11 cellular contexts compared by ENCODE assay signal in genomic region chr9:127796899-127797370, GRCh38. TPM values are rescaled to one million over a fixed set of nuclear protein-coding genes. Genes with fewer than 3 reads are reported as not detected.
DNase-seq lines count a peak whose midpoint lies in the region; ATAC-seq and TF ChIP-seq lines count a peak whose summit lies in the region.
"Had no signal": no experiment of that assay in that cellular context is flagged by ENCODE, and none has a peak within 500 bp of the region (broad histone marks: within the 10 kb centered on the region; RNA-seq: fewer than 3 reads in every experiment).

No MANE protein-coding gene starts in this region.

- H3K79me1 ChIP-seq in IMR-90 (ENCODE audit: low read depth in 1 of 2, low read length in 2 of 2): peaks cover 6 to 30% of the 10 kb centered on the region in 2 experiments; a peak in 2 of 4 replicates

- H3K36me3 Mint-ChIP-seq in CD8-positive, alpha-beta memory T cell: peaks cover 0 to 17% (median 0%) of the 10 kb centered on the region in 3 donors
- peaks cover 17% of the 10 kb centered on the region for H3K36me3 Mint-ChIP-seq in activated T-helper 1 cell treated with anti-CD3 and anti-CD28 coated beads, Interleukin-12 subunit alpha, Interleukin-12 subunit beta, Interleukin-2, Interleukin-4 antibody, amounts not matched to agents 30 ng/mL and 10 ng/mL and 1 ng/mL, durations not matched to agents 14 hours and 24 hours and 36 hours (ENCODE audit: low read depth)
- no peaks in the 10 kb centered on the region for H3K36me3 Mint-ChIP-seq in naive B cell

- H3K4me3 Mint-ChIP-seq in CD8-positive, alpha-beta memory T cell: peak overlapping the region; percentile 50 to 85 (median 75)
- H3K4me3 Mint-ChIP-seq in activated T-helper 1 cell treated with anti-CD3 and anti-CD28 coated beads, Interleukin-12 subunit alpha, Interleukin-12 subunit beta, Interleukin-2, Interleukin-4 antibody, amounts not matched to agents 30 ng/mL and 10 ng/mL and 1 ng/mL, durations not matched to agents 14 hours and 24 hours and 36 hours: peak overlapping the region; percentile 73
- peak overlapping the region; percentile 60 to 91 (median 84) for H3K4me3 Mint-ChIP-seq in naive B cell

- POLR2A ChIA-PET in CD8-positive, alpha-beta memory T cell (lab: Charles Lee): interaction anchor here (0.5 to 2.4 kb wide), 5 partner anchors 9 to 249 kb away, joined by 3 to 9 read pairs (median 3); partner anchors contain the start of gene CDK9
- POLR2A ChIA-PET in IMR-90 (lab: Charles Lee; ENCODE audit: unreplicated experiment): interaction anchor here (0.6 kb wide), 2 partner anchors 56 to 74 kb away, joined by 3 read pairs; no protein-coding TSS in a partner anchor

- H3K27ac Mint-ChIP-seq in CD8-positive, alpha-beta memory T cell: peak overlapping the region; percentile 40 to 93 (median 82)
- H3K27ac Mint-ChIP-seq in activated T-helper 1 cell treated with anti-CD3 and anti-CD28 coated beads, Interleukin-12 subunit alpha, Interleukin-12 subunit beta, Interleukin-2, Interleukin-4 antibody, amounts not matched to agents 30 ng/mL and 10 ng/mL and 1 ng/mL, durations not matched to agents 14 hours and 24 hours and 36 hours: peak overlapping the region; percentile 90
- H3K27ac Mint-ChIP-seq in naive B cell: peak overlapping the region; percentile 67 to 92 (median 83)

- ATAC-seq in IMR-90 (ENCODE audit: low read depth) (peak; percentile 19), naive B cell (ENCODE audit: low read depth in 2 of 2) (peak; percentile 58 to 67)
- ATAC-seq: HCT116 had no signal

- H3K4ac ChIP-seq in IMR-90 (ENCODE audit: low read depth, low read length): no peak overlapping the region

- H2AFZ ChIP-seq in IMR-90 (replicated peaks; ENCODE audit: low read length, poor library complexity): no peak overlapping the region

- H2BK120ac ChIP-seq in IMR-90 (ENCODE audit: low read depth, low read length): no peak overlapping the region

- no peak overlapping the region for H2BK20ac ChIP-seq in IMR-90 (ENCODE audit: low read depth, low read length)

- TF ChIP-seq CTCF in IMR-90 (conservative IDR thresholded peaks at IDR 0.05; ENCODE audit: low read depth, low read length): no peak
- TF ChIP-seq CTCF in brain microvascular endothelial cell (IDR thresholded peaks at IDR 0.05; ENCODE audit: low read depth, low read length, missing control alignments): no peak

- H3K9me3 Mint-ChIP-seq in CD8-positive, alpha-beta memory T cell: no peaks in the 10 kb centered on the region
- no peaks in the 10 kb centered on the region for H3K9me3 Mint-ChIP-seq in activated T-helper 1 cell treated with anti-CD3 and anti-CD28 coated beads, Interleukin-12 subunit alpha, Interleukin-12 subunit beta, Interleukin-2, Interleukin-4 antibody, amounts not matched to agents 30 ng/mL and 10 ng/mL and 1 ng/mL, durations not matched to agents 14 hours and 24 hours and 36 hours
- H3K9me3 Mint-ChIP-seq in naive B cell: no peaks in the 10 kb centered on the region

- H3K27me3 Mint-ChIP-seq in CD8-positive, alpha-beta memory T cell: no peaks in the 10 kb centered on the region
- H3K27me3 Mint-ChIP-seq in activated T-helper 1 cell treated with anti-CD3 and anti-CD28 coated beads, Interleukin-12 subunit alpha, Interleukin-12 subunit beta, Interleukin-2, Interleukin-4 antibody, amounts not matched to agents 30 ng/mL and 10 ng/mL and 1 ng/mL, durations not matched to agents 14 hours and 24 hours and 36 hours (ENCODE audit: insufficient read depth): peaks cover 2% of the 10 kb centered on the region
- H3K27me3 Mint-ChIP-seq in naive B cell: no peaks in the 10 kb centered on the region

- CTCF ChIA-PET in CD8-positive, alpha-beta memory T cell (lab: Charles Lee): interaction anchor here (2.4 kb wide), 1 partner anchor 73 kb away, joined by 6 read pairs; no protein-coding TSS in a partner anchor
- CTCF ChIA-PET in IMR-90 (lab: Yijun Ruan, JAX): interaction anchor here (0.5 to 1.0 kb wide), 2 partner anchors 62 to 189 kb away, joined by 3 to 5 read pairs; partner anchors contain the start of gene TOR2A

- H3K4me3 ChIP-seq in CD8-positive, alpha-beta memory T cell (ENCODE audit: low read length): peak overlapping the region; percentile 42
- H3K4me3 ChIP-seq in IMR-90 (ENCODE audit: insufficient read depth, low read depth, low read length): no peak overlapping the region
- no peak overlapping the region for H3K4me3 ChIP-seq in brain microvascular endothelial cell (ENCODE audit: low read depth, low read length)

- no peak overlapping the region for H2BK15ac ChIP-seq in IMR-90 (ENCODE audit: low read depth, low read length)

- peaks cover 24 to 45% (median 25%) of the 10 kb centered on the region in 3 donors for H3K4me1 Mint-ChIP-seq in CD8-positive, alpha-beta memory T cell
- H3K4me1 Mint-ChIP-seq in activated T-helper 1 cell treated with anti-CD3 and anti-CD28 coated beads, Interleukin-12 subunit alpha, Interleukin-12 subunit beta, Interleukin-2, Interleukin-4 antibody, amounts not matched to agents 30 ng/mL and 10 ng/mL and 1 ng/mL, durations not matched to agents 14 hours and 24 hours and 36 hours (ENCODE audit: low read depth): peaks cover 35% of the 10 kb centered on the region
- H3K4me1 Mint-ChIP-seq in naive B cell: peaks cover 20 to 50% (median 32%) of the 10 kb centered on the region in 3 donors

- H3K9me3 ChIP-seq in CD8-positive, alpha-beta memory T cell (ENCODE audit: low read length): no peaks in the 10 kb centered on the region
- H3K9me3 ChIP-seq in IMR-90 (ENCODE audit: control insufficient read depth, insufficient read depth, low read length): no peaks in the 10 kb centered on the region

- H4K5ac ChIP-seq in IMR-90 (ENCODE audit: low read depth, low read length): no peak overlapping the region

- WGBS in IMR-90 (ENCODE audit: extremely low coverage in 2 of 2, insufficient read length in 1 of 2), 2 experiments: 20% methylated on average over 2 of the region's 11 CpGs; no CpG with 5 or more reads in 1 of the 2 experiments

- intact Hi-C loops in IMR-90 (cut with micrococcal nuclease): no loop called here
- intact Hi-C loops in activated T-helper 1 cell treated with anti-CD3 and anti-CD28 coated beads, Interleukin-12 subunit alpha, Interleukin-12 subunit beta, Interleukin-2, Interleukin-4 antibody, amounts not matched to agents 30 ng/mL and 10 ng/mL and 1 ng/mL, durations not matched to agents 14 hours and 24 hours and 36 hours (cut with micrococcal nuclease): loop anchor here (1.0 kb wide), 1 partner anchor 9 kb away; no protein-coding TSS in a partner anchor

- no peak overlapping the region for H3K18ac ChIP-seq in IMR-90 (ENCODE audit: low read depth, low read length)

- H2AK5ac ChIP-seq in IMR-90 (ENCODE audit: low read depth, low read length): no peak overlapping the region

- H3K56ac ChIP-seq in IMR-90 (ENCODE audit: extremely low read depth, insufficient read depth, low read length): no peak overlapping the region

- H3K23ac ChIP-seq in IMR-90 (ENCODE audit: low read depth, low read length): 0 out of 2 replicates have a peak overlapping the region, but pooled peaks have one; percentile 29

- no peak overlapping the region for H4K8ac ChIP-seq in IMR-90 (ENCODE audit: low read depth in 2 of 2, low read length in 2 of 2)

- dilution Hi-C loops in IMR-90 (cut with HindIII; ENCODE audit: low sequenced_read_pairs, unreplicated experiment): no loop called here

- peaks cover 22% of the 10 kb centered on the region for H3K4me1 ChIP-seq in CD8-positive, alpha-beta memory T cell (ENCODE audit: insufficient read depth, low read length)
- H3K4me1 ChIP-seq in IMR-90 (ENCODE audit: control insufficient read depth, insufficient read depth, low read length): peaks cover 16% of the 10 kb centered on the region

- H3K27me3 ChIP-seq in CD8-positive, alpha-beta memory T cell (ENCODE audit: insufficient read depth, low read length, poor library complexity, severe bottlenecking): no peaks in the 10 kb centered on the region
- H3K27me3 ChIP-seq in IMR-90 (ENCODE audit: control insufficient read depth, insufficient read depth, low read length): no peaks in the 10 kb centered on the region
- H3K27me3 ChIP-seq in brain microvascular endothelial cell (replicated peaks): no peaks in the 10 kb centered on the region

- H4K20me1 ChIP-seq in IMR-90 (ENCODE audit: insufficient read depth, low read length): peaks cover 28% of the 10 kb centered on the region

- 0 out of 2 replicates have a peak overlapping the region, but pooled peaks have one; percentile 2 for H3K4me2 ChIP-seq in IMR-90 (ENCODE audit: low read depth, low read length)

- H3K9me1 ChIP-seq in IMR-90 (ENCODE audit: insufficient read depth, low read length): peaks cover 20% of the 10 kb centered on the region

- DNase-seq in CD8-positive, alpha-beta memory T cell: no peak
- peak; percentile 65 for DNase-seq in IMR-90
- DNase-seq in activated T-helper 1 cell treated with anti-CD3 and anti-CD28 coated beads, Interleukin-12 subunit alpha, Interleukin-12 subunit beta, Interleukin-2, Interleukin-4 antibody, amounts not matched to agents 30 ng/mL and 10 ng/mL and 1 ng/mL, durations not matched to agents 14 hours and 24 hours and 36 hours (ENCODE audit: low spot score): no peak
- DNase-seq in naive B cell: peak; percentile 36
- no peak for DNase-seq in dedifferentiated amniotic fluid mesenchymal stem cell (ENCODE audit: extremely low spot score)
- no peak for DNase-seq in brain microvascular endothelial cell
- no peak for DNase-seq in KG1 (lab: John Stamatoyannopoulos, UW)
- DNase-seq in NCI-H345 (lab: John Stamatoyannopoulos, UW): no peak
- DNase-seq: activated effector memory CD4-positive, alpha-beta T cell treated with anti-CD3 and anti-CD28 coated beads, Interleukin-2, amount 50 U/mL, for 16 hours; occipital lobe had no signal

- no peaks in the 10 kb centered on the region for H3K36me3 ChIP-seq in CD8-positive, alpha-beta memory T cell (ENCODE audit: insufficient read depth, low read length)
- H3K36me3 ChIP-seq in IMR-90 (ENCODE audit: control insufficient read depth, insufficient read depth, low read length) (peaks cover 9% of the 10 kb centered on the region; the same call in 1 of the 2 replicates), brain microvascular endothelial cell (replicated peaks) (peaks cover 10% of the 10 kb centered on the region)

- H3K27ac ChIP-seq in CD8-positive, alpha-beta memory T cell (ENCODE audit: low read depth, low read length): no peak overlapping the region
- no peak overlapping the region for H3K27ac ChIP-seq in IMR-90 (ENCODE audit: insufficient read depth, low read length)
- H3K27ac ChIP-seq in brain microvascular endothelial cell: no peak overlapping the region

- in situ Hi-C loops in IMR-90 (cut with MboI; ENCODE audit: low sequenced_read_pairs): no loop called here
- in situ Hi-C loops in brain microvascular endothelial cell (cut with HindIII; ENCODE audit: low pct_ligation_motif_present, low sequenced_read_pairs): no loop called here

- BruUV-seq in IMR-90 (replicated peaks; lab: Mats Ljungman, UMichigan): no TSS peak

- H3K9ac ChIP-seq in IMR-90 (ENCODE audit: low read depth, low read length): no peak overlapping the region

- TF ChIP-seq RAD21 in IMR-90 (IDR thresholded peaks at IDR 0.05; ENCODE audit: low read length): no peak

- 0 out of 2 replicates have a peak, but pooled peaks have one; percentile 17 for TF ChIP-seq POLR2A in IMR-90 (IDR thresholded peaks at IDR 0.05; ENCODE audit: low read depth, low read length)

- H2BK5ac ChIP-seq in IMR-90 (ENCODE audit: low read depth, low read length, poor library complexity, severe bottlenecking): no peak overlapping the region

- no peak overlapping the region for H2AK9ac ChIP-seq in IMR-90 (replicated peaks; ENCODE audit: low read depth, low read length, poor library complexity)

- no peak overlapping the region for H4K91ac ChIP-seq in IMR-90 (ENCODE audit: insufficient read depth, low read depth, low read length)

- H3K14ac ChIP-seq in IMR-90 (replicated peaks; ENCODE audit: low read depth, low read length): no peak overlapping the region

RNA-seq across cellular contexts. Expression of gene FPGS, which starts 5.7 kb away (rescaled TPM):
- total RNA-seq in CD8-positive, alpha-beta memory T cell: 100 to 1,000 TPM; 110 to 111 TPM
- 68.0 TPM for polyA plus RNA-seq in CD8-positive, alpha-beta memory T cell
- total RNA-seq in IMR-90 (2012; rRNA removed): 43.9 and 45.5 TPM in 2 replicates
- polyA plus RNA-seq in IMR-90 (2012; rRNA removed) (71.5 and 75.7 TPM in 2 replicates), naive B cell (ENCODE audit: low read depth in 6 of 6) (10 to 100 TPM; 52.2 to 78.0 (median 59.1) TPM)
- polyA plus RNA-seq in IMR-90 (2012; cell fraction: cytosol; rRNA removed): 39.9 and 56.3 TPM in 2 replicates
- polyA plus RNA-seq in IMR-90 (2012; cell fraction: nucleus; rRNA removed; ENCODE audit: low replicate concordance): 94.7 and 201 TPM in 2 replicates
- 128 and 130 TPM in 2 replicates for total RNA-seq in activated T-helper 1 cell treated with anti-CD3 and anti-CD28 coated beads, Interleukin-12 subunit alpha, Interleukin-12 subunit beta, Interleukin-2, Interleukin-4 antibody, amounts not matched to agents 30 ng/mL and 10 ng/mL and 1 ng/mL, durations not matched to agents 14 hours and 24 hours and 36 hours

RNA-seq across cellular contexts. Expression of gene CDK9, which starts 11.1 kb away (rescaled TPM):
- 100 to 1,000 TPM; 108 to 111 TPM for total RNA-seq in CD8-positive, alpha-beta memory T cell
- 72.3 TPM for polyA plus RNA-seq in CD8-positive, alpha-beta memory T cell
- 28.9 and 30.3 TPM in 2 replicates for total RNA-seq in IMR-90 (2012; rRNA removed)
- polyA plus RNA-seq in IMR-90 (2012; rRNA removed): 49.9 and 52.1 TPM in 2 replicates
- 34.4 and 54.3 TPM in 2 replicates for polyA plus RNA-seq in IMR-90 (2012; cell fraction: cytosol; rRNA removed)
- 140 and 177 TPM in 2 replicates for polyA plus RNA-seq in IMR-90 (2012; cell fraction: nucleus; rRNA removed; ENCODE audit: low replicate concordance)
- total RNA-seq in activated T-helper 1 cell treated with anti-CD3 and anti-CD28 coated beads, Interleukin-12 subunit alpha, Interleukin-12 subunit beta, Interleukin-2, Interleukin-4 antibody, amounts not matched to agents 30 ng/mL and 10 ng/mL and 1 ng/mL, durations not matched to agents 14 hours and 24 hours and 36 hours: 97.3 and 105 TPM in 2 replicates
- 10 to 100 TPM; 37.3 to 88.8 (median 43.2) TPM for polyA plus RNA-seq in naive B cell (ENCODE audit: low read depth in 6 of 6)

RNA-seq across cellular contexts. Expression of gene SH2D3C, which starts 18.5 kb away (rescaled TPM):
- 10 to 100 TPM; 13.9 to 14.1 TPM for total RNA-seq in CD8-positive, alpha-beta memory T cell
- polyA plus RNA-seq in CD8-positive, alpha-beta memory T cell: 50.7 TPM
- under 0.01 and 0.28 TPM in 2 replicates for total RNA-seq in IMR-90 (2012; rRNA removed)
- polyA plus RNA-seq in IMR-90 (2012; rRNA removed) (0.22 and 0.24 TPM in 2 replicates), naive B cell (ENCODE audit: low read depth in 6 of 6) (10 to 100 TPM; 29.8 to 87.0 (median 34.7) TPM)
- 0.06 and 0.38 TPM in 2 replicates for polyA plus RNA-seq in IMR-90 (2012; cell fraction: cytosol; rRNA removed)
- 0.05 and 0.29 TPM in 2 replicates for polyA plus RNA-seq in IMR-90 (2012; cell fraction: nucleus; rRNA removed; ENCODE audit: low replicate concordance)
- total RNA-seq in activated T-helper 1 cell treated with anti-CD3 and anti-CD28 coated beads, Interleukin-12 subunit alpha, Interleukin-12 subunit beta, Interleukin-2, Interleukin-4 antibody, amounts not matched to agents 30 ng/mL and 10 ng/mL and 1 ng/mL, durations not matched to agents 14 hours and 24 hours and 36 hours: 30.0 and 30.4 TPM in 2 replicates

RNA-seq across cellular contexts. Expression of gene ENG, which starts 57.5 kb away (rescaled TPM):
- 10 to 100 TPM; 18.9 to 19.3 TPM for total RNA-seq in CD8-positive, alpha-beta memory T cell
- 7.9 TPM for polyA plus RNA-seq in CD8-positive, alpha-beta memory T cell
- 3.6 and 4.2 TPM in 2 replicates for total RNA-seq in IMR-90 (2012; rRNA removed)
- 73.9 and 83.3 TPM in 2 replicates for polyA plus RNA-seq in IMR-90 (2012; rRNA removed)
- polyA plus RNA-seq in IMR-90 (2012; cell fraction: cytosol; rRNA removed): 39.1 and 101 TPM in 2 replicates
- polyA plus RNA-seq in IMR-90 (2012; cell fraction: nucleus; rRNA removed; ENCODE audit: low replicate concordance): 36.4 and 102 TPM in 2 replicates
- total RNA-seq in activated T-helper 1 cell treated with anti-CD3 and anti-CD28 coated beads, Interleukin-12 subunit alpha, Interleukin-12 subunit beta, Interleukin-2, Interleukin-4 antibody, amounts not matched to agents 30 ng/mL and 10 ng/mL and 1 ng/mL, durations not matched to agents 14 hours and 24 hours and 36 hours: 32.2 and 33.0 TPM in 2 replicates
- polyA plus RNA-seq in naive B cell (ENCODE audit: low read depth in 6 of 6): 1 to 10 TPM in 5 of 6 donors, not detected in 1; 3.5 to 8.2 (median 5.8) TPM

Comparison
In these comparisons a context has a peak if more than half of its experiments do, and no peak if none do; other contexts are left out.
1. DNase-seq: peak in IMR-90 (single experiment) and naive B cell (single experiment); none in CD8-positive, alpha-beta memory T cell (0 of 5), activated T-helper 1 cell treated with anti-CD3 and anti-CD28 coated beads, Interleukin-12 subunit alpha, Interleukin-12 subunit beta, Interleukin-2, Interleukin-4 antibody, amounts not matched to agents 30 ng/mL and 10 ng/mL and 1 ng/mL, durations not matched to agents 14 hours and 24 hours and 36 hours (single experiment), dedifferentiated amniotic fluid mesenchymal stem cell (single experiment), brain microvascular endothelial cell (single experiment), KG1 (single experiment) and NCI-H345 (single experiment).
2. RNA of gene SH2D3C, which starts 18.5 kb away (total RNA-seq): 30.0 to 30.4 TPM in activated T-helper 1 cell treated with anti-CD3 and anti-CD28 coated beads, Interleukin-12 subunit alpha, Interleukin-12 subunit beta, Interleukin-2, Interleukin-4 antibody, amounts not matched to agents 30 ng/mL and 10 ng/mL and 1 ng/mL, durations not matched to agents 14 hours and 24 hours and 36 hours and 13.9 to 14.1 TPM in CD8-positive, alpha-beta memory T cell; under 0.01 to 0.28 TPM in IMR-90; every median in the first group is over 10 times any median in the second.
3. Peak in every context shown above with its lines, with median percentiles within 50 percentile points of each other: H3K27ac Mint-ChIP-seq and H3K4me3 Mint-ChIP-seq.